16 cellular contexts compared by ENCODE assay signal in the genomic region with DNA sequence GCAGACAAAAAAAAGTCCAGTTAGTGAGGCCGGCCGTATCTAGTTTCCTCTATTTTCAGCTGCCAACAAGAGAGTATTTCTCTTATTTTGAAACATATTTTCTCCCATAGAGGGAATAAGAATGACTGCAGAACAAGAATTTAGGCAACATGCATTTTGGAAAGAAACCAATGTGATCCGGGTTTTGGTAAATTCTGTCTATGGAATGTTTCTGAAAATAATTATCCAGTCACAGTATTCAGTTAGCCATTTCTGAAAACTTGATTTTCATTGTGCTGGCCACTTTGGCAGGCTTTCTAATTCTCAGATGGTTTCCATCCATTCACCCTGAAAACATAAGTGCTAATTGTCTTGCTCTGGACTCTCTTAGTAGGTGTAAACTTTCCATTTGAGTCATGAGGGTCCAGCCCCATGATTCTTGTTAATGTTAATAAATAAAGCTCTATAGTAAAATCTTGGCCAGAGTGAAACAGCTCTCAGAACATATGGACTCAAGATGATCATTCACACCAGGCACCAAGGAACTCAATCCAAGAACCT.
"Had no signal": no experiment of that assay in that cellular context is flagged by ENCODE, and none has a peak within 500 bp of the region (broad histone marks: within the 10 kb centered on the region; RNA-seq: fewer than 3 reads in every experiment).

No MANE protein-coding gene starts in this region.

- H3K9me3 ChIP-seq: heart left ventricle, thoracic aorta, vagina had no signal

- H3K27me3 ChIP-seq: heart left ventricle, vagina had no signal

- H3K27ac ChIP-seq: epithelial cell of prostate, heart left ventricle, thoracic aorta, vagina had no signal

- ATAC-seq: activated CD4-positive, alpha-beta T cell treated with anti-CD3 and anti-CD28 coated beads for 36 hours; activated T-cell treated with anti-CD3 and anti-CD28 coated beads, Interleukin-2, amount 50 U/mL, for 4 hours; heart left ventricle; T-helper 17 cell had no signal

- H3K4me3 ChIP-seq: heart left ventricle, thoracic aorta, vagina had no signal

- H3K4me1 ChIP-seq: vagina had no signal

- H3K36me3 ChIP-seq: heart left ventricle, thoracic aorta, vagina had no signal

- DNase-seq: activated B cell treated with CpG ODN at 0.5 μM for 24 hours; activated CD4-positive, alpha-beta T cell treated with anti-CD3 and anti-CD28 coated beads for 36 hours; activated CD4-positive, alpha-beta T cell treated with anti-CD3 and anti-CD28 coated beads, Interleukin-2, amount 50 U/mL, for 48 hours; activated CD8-positive, alpha-beta memory T cell treated with anti-CD3 and anti-CD28 coated beads, Interleukin-2, amount 50 U/mL, for 48 hours; activated naive CD4-positive, alpha-beta T cell; activated T-cell treated with anti-CD3 and anti-CD28 coated beads, Interleukin-2, amount 50 U/mL, for 4 hours; cortex of kidney; endodermal cell; heart left ventricle; retina; stimulated activated CD4-positive, alpha-beta T cell treated with anti-CD3 and anti-CD28 coated beads, Interleukin-4, amount 100 ng/mL, for 1 hour; stimulated activated naive CD4-positive, alpha-beta T cell; T-helper 17 cell had no signal
